Comparison of ENCODE assay signal across 17 cellular contexts in the genomic region with DNA sequence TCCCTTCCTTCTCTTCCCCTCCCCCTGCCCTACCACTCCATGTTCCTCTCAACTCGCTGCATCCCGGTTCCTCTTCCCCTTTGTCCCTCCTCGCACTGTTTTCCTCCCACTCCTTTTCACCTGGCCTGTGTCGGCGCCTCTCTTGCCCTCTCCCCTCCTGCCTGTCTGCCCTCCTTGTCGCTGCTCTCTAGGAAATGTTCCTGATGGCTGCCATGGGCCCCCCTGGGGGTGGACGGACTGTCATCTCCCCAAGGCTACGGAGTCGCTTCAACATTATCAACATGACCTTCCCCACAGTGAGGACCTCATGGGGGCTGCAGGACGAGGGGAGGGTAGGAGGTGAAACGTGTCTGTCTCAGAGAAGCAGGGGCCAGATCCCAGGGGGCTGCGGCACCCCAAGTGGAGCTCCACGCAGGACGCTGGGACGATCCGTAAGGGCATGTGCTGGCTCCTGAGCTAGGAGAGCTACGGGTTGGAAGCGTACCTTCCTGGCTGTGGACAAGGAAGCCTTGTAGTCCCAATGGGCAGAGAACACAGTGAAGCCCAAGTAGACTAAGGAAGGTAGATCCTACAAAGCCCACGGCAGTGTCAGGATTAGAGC.
"Had no signal": no experiment of that assay in that cellular context is flagged by ENCODE, and none has a peak within 500 bp of the region (broad histone marks: within the 10 kb centered on the region; RNA-seq: fewer than 3 reads in every experiment).

No MANE protein-coding gene starts in this region.

- H3K27me3 ChIP-seq: sigmoid colon, transverse colon had no signal

- H3K4me1 Mint-ChIP-seq: activated naive CD8-positive, alpha-beta T cell treated with anti-CD3 and anti-CD28 coated beads for 36 hours; stimulated activated naive B cell treated with anti-CD40 and anti-IgM and Interleukin-4, amounts not matched to agents 10 μg/mL and 1 μg/mL and 100 μg/mL, for 72 hours; T-cell had no signal

- ATAC-seq: left ventricle myocardium superior; natural killer cell treated with Interleukin-12 subunit alpha and Interleukin-12 subunit beta and Interleukin-15 and Interleukin-18, amount 100 ng/mL, for 72 hours; stimulated activated naive B cell treated with anti-CD40 and anti-IgM and Interleukin-4, amounts not matched to agents 10 μg/mL and 1 μg/mL and 100 μg/mL, for 72 hours; T-cell had no signal

- H3K4me3 Mint-ChIP-seq: activated naive CD8-positive, alpha-beta T cell treated with anti-CD3 and anti-CD28 coated beads for 36 hours; natural killer cell treated with Interleukin-12 subunit alpha and Interleukin-12 subunit beta and Interleukin-15 and Interleukin-18, amount 100 ng/mL, for 72 hours; stimulated activated naive B cell treated with anti-CD40 and anti-IgM and Interleukin-4, amounts not matched to agents 10 μg/mL and 1 μg/mL and 100 μg/mL, for 72 hours; T-cell; T-helper 2 cell treated with Interferon-gamma antibody and Interleukin-4, amounts not matched to agents 5 μg/mL and 100 μg/mL, for 36 hours had no signal

- H3K4me1 ChIP-seq: parathyroid adenoma, sigmoid colon, transverse colon had no signal

- H3K36me3 ChIP-seq: sigmoid colon, transverse colon, WERI-Rb-1 had no signal

- H3K27ac ChIP-seq: parathyroid adenoma, sigmoid colon, transverse colon, WERI-Rb-1 had no signal

- DNase-seq: activated CD4-positive, alpha-beta T cell treated with anti-CD3 and anti-CD28 coated beads for 1 hour; activated naive CD8-positive, alpha-beta T cell treated with anti-CD3 and anti-CD28 coated beads for 36 hours; activated T-cell treated with anti-CD3 and anti-CD28 coated beads, Interleukin-2, amount 50 U/mL, for 1 hour; erythroblast; foreskin fibroblast; left ventricle myocardium superior; sigmoid colon; stimulated activated CD4-positive, alpha-beta T cell treated with anti-CD3 and anti-CD28 coated beads, Interleukin-2, amount 100 ng/mL, for 48 hours; stimulated activated CD8-positive, alpha-beta memory T cell treated with anti-CD3 and anti-CD28 coated beads, Interleukin-4, amount 100 ng/mL, for 48 hours; stimulated activated naive B cell treated with anti-CD40 and anti-IgM and Interleukin-4, amounts not matched to agents 10 μg/mL and 1 μg/mL and 100 μg/mL, for 72 hours; T-cell; transverse colon; WERI-Rb-1 had no signal

- H3K27me3 Mint-ChIP-seq: natural killer cell treated with Interleukin-12 subunit alpha and Interleukin-12 subunit beta and Interleukin-15 and Interleukin-18, amount 100 ng/mL, for 72 hours had no signal

- H3K4me3 ChIP-seq: sigmoid colon, smooth muscle cell, transverse colon had no signal

- H3K9me3 Mint-ChIP-seq: activated naive CD8-positive, alpha-beta T cell treated with anti-CD3 and anti-CD28 coated beads for 36 hours; natural killer cell treated with Interleukin-12 subunit alpha and Interleukin-12 subunit beta and Interleukin-15 and Interleukin-18, amount 100 ng/mL, for 72 hours; stimulated activated naive B cell treated with anti-CD40 and anti-IgM and Interleukin-4, amounts not matched to agents 10 μg/mL and 1 μg/mL and 100 μg/mL, for 72 hours; T-cell; T-helper 2 cell treated with Interferon-gamma antibody and Interleukin-4, amounts not matched to agents 5 μg/mL and 100 μg/mL, for 36 hours had no signal

- H3K36me3 Mint-ChIP-seq: activated naive CD8-positive, alpha-beta T cell treated with anti-CD3 and anti-CD28 coated beads for 36 hours; natural killer cell treated with Interleukin-12 subunit alpha and Interleukin-12 subunit beta and Interleukin-15 and Interleukin-18, amount 100 ng/mL, for 72 hours; T-cell had no signal

- H3K27ac Mint-ChIP-seq: activated naive CD8-positive, alpha-beta T cell treated with anti-CD3 and anti-CD28 coated beads for 36 hours; natural killer cell treated with Interleukin-12 subunit alpha and Interleukin-12 subunit beta and Interleukin-15 and Interleukin-18, amount 100 ng/mL, for 72 hours; stimulated activated naive B cell treated with anti-CD40 and anti-IgM and Interleukin-4, amounts not matched to agents 10 μg/mL and 1 μg/mL and 100 μg/mL, for 72 hours; T-cell; T-helper 2 cell treated with Interferon-gamma antibody and Interleukin-4, amounts not matched to agents 5 μg/mL and 100 μg/mL, for 36 hours had no signal

- H3K9me3 ChIP-seq: sigmoid colon, transverse colon had no signal
